In genomic region chr11:78156081-78156844, GRCh38 we compare ENCODE assay signal across 1 cellular context.
A peak's percentile ranks its signal among the peaks of the same experiment; 100 is the strongest.
TF ChIP-seq lines count a peak whose summit lies in the region.

No MANE protein-coding gene starts in this region.

TF ChIP-seq in HepG2, 621 proteins besides CTCF, POLR2A, EP300 and RAD21 (continued from another document and continues in another):
- TF ChIP-seq, protein P1, sequence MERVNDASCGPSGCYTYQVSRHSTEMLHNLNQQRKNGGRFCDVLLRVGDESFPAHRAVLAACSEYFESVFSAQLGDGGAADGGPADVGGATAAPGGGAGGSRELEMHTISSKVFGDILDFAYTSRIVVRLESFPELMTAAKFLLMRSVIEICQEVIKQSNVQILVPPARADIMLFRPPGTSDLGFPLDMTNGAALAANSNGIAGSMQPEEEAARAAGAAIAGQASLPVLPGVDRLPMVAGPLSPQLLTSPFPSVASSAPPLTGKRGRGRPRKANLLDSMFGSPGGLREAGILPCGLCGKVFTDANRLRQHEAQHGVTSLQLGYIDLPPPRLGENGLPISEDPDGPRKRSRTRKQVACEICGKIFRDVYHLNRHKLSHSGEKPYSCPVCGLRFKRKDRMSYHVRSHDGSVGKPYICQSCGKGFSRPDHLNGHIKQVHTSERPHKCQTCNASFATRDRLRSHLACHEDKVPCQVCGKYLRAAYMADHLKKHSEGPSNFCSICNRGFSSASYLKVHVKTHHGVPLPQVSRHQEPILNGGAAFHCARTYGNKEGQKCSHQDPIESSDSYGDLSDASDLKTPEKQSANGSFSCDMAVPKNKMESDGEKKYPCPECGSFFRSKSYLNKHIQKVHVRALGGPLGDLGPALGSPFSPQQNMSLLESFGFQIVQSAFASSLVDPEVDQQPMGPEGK (CRISPR knock-in tag; IDR thresholded peaks at IDR 0.05): peak; percentile 62; the same call in 1 of the 2 replicates
- TF ChIP-seq, protein P2, sequence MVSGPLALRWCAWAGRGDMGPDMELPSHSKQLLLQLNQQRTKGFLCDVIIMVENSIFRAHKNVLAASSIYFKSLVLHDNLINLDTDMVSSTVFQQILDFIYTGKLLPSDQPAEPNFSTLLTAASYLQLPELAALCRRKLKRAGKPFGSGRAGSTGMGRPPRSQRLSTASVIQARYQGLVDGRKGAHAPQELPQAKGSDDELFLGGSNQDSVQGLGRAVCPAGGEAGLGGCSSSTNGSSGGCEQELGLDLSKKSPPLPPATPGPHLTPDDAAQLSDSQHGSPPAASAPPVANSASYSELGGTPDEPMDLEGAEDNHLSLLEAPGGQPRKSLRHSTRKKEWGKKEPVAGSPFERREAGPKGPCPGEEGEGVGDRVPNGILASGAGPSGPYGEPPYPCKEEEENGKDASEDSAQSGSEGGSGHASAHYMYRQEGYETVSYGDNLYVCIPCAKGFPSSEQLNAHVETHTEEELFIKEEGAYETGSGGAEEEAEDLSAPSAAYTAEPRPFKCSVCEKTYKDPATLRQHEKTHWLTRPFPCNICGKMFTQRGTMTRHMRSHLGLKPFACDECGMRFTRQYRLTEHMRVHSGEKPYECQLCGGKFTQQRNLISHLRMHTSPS (CRISPR knock-in tag; IDR thresholded peaks at IDR 0.05; ENCODE audit: low read depth): peak; percentile 83
- TF ChIP-seq, protein P3, sequence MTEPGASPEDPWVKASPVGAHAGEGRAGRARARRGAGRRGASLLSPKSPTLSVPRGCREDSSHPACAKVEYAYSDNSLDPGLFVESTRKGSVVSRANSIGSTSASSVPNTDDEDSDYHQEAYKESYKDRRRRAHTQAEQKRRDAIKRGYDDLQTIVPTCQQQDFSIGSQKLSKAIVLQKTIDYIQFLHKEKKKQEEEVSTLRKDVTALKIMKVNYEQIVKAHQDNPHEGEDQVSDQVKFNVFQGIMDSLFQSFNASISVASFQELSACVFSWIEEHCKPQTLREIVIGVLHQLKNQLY (CRISPR knock-in tag; IDR thresholded peaks at IDR 0.05): peak; percentile 92
- TF ChIP-seq IKZF4 (CRISPR knock-in tag; IDR thresholded peaks at IDR 0.05; ENCODE audit: borderline replicate concordance, low read depth, not compliant biosample characterization): no peak
- 0 out of 2 replicates have a peak, but pooled peaks have one; percentile 37 for TF ChIP-seq ZNF761 (CRISPR knock-in tag; conservative IDR thresholded peaks at IDR 0.05)
- TF ChIP-seq FOXJ3 (CRISPR knock-in tag; IDR thresholded peaks at IDR 0.05; ENCODE audit: borderline replicate concordance): peak; percentile 88
- no peak for TF ChIP-seq DR1 (CRISPR knock-in tag; IDR thresholded peaks at IDR 0.05)
- TF ChIP-seq, protein P4, sequence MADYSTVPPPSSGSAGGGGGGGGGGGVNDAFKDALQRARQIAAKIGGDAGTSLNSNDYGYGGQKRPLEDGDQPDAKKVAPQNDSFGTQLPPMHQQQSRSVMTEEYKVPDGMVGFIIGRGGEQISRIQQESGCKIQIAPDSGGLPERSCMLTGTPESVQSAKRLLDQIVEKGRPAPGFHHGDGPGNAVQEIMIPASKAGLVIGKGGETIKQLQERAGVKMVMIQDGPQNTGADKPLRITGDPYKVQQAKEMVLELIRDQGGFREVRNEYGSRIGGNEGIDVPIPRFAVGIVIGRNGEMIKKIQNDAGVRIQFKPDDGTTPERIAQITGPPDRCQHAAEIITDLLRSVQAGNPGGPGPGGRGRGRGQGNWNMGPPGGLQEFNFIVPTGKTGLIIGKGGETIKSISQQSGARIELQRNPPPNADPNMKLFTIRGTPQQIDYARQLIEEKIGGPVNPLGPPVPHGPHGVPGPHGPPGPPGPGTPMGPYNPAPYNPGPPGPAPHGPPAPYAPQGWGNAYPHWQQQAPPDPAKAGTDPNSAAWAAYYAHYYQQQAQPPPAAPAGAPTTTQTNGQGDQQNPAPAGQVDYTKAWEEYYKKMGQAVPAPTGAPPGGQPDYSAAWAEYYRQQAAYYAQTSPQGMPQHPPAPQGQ (CRISPR knock-in tag; IDR thresholded peaks at IDR 0.05; ENCODE audit: borderline replicate concordance): no peak
- TF ChIP-seq RCOR2 (CRISPR knock-in tag; IDR thresholded peaks at IDR 0.05): peak; percentile 99
- TF ChIP-seq NFE2L2 (IDR thresholded peaks at IDR 0.05; ENCODE audit: low read length): peak; percentile 71
- TF ChIP-seq ZSCAN25 (CRISPR knock-in tag; IDR thresholded peaks at IDR 0.05): 0 out of 2 replicates have a peak, but pooled peaks have one; percentile 42
- TF ChIP-seq ZNF256 (CRISPR knock-in tag; conservative IDR thresholded peaks at IDR 0.05): no peak
- peak; percentile 65; the same call in 1 of the 2 replicates for TF ChIP-seq ZNF232 (CRISPR knock-in tag; IDR thresholded peaks at IDR 0.05; ENCODE audit: borderline replicate concordance)
- no peak for TF ChIP-seq KMT2B (CRISPR knock-in tag; IDR thresholded peaks at IDR 0.05)
- TF ChIP-seq, protein P5, sequence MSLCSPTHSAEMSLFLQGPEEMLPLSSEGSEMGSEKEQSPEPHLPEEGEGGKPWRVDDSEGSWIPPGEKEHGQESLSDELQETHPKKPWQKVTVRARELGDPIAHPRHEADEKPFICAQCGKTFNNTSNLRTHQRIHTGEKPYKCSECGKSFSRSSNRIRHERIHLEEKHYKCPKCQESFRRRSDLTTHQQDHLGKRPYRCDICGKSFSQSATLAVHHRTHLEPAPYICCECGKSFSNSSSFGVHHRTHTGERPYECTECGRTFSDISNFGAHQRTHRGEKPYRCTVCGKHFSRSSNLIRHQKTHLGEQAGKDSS (CRISPR knock-in tag; IDR thresholded peaks at IDR 0.05; ENCODE audit: borderline replicate concordance, low read depth): peak; percentile 61; the same call in 1 of the 2 replicates
- peak; percentile 82; the same call in 1 of the 2 replicates for TF ChIP-seq HIVEP1 (CRISPR knock-in tag; IDR thresholded peaks at IDR 0.05)
- TF ChIP-seq REL (CRISPR knock-in tag; conservative IDR thresholded peaks at IDR 0.05): no peak
- peak; percentile 66 for TF ChIP-seq ZEB1 (IDR thresholded peaks at IDR 0.05; ENCODE audit: insufficient replicate concordance, low read depth)
- peak; percentile 10 for TF ChIP-seq YY1 (IDR thresholded peaks at IDR 0.05; ENCODE audit: insufficient read depth, insufficient replicate concordance, low read depth, low read length)
- no peak for TF ChIP-seq LRRFIP1 (CRISPR knock-in tag; conservative IDR thresholded peaks at IDR 0.05)
- 0 out of 2 replicates have a peak, but pooled peaks have one; percentile 37 for TF ChIP-seq CEBPG (CRISPR knock-in tag; IDR thresholded peaks at IDR 0.05)
- no peak for TF ChIP-seq ZBTB3 (CRISPR knock-in tag; IDR thresholded peaks at IDR 0.05; ENCODE audit: borderline replicate concordance, low read depth)
- peak; percentile 29; the same call in 1 of the 2 replicates for TF ChIP-seq CBX5 (CRISPR knock-in tag; IDR thresholded peaks at IDR 0.05; ENCODE audit: borderline replicate concordance)
- TF ChIP-seq HNF4G (IDR thresholded peaks at IDR 0.05; ENCODE audit: borderline replicate concordance, low read depth, low read length): peak; percentile 87
- TF ChIP-seq HNF4G (CRISPR knock-in tag; IDR thresholded peaks at IDR 0.05; ENCODE audit: borderline replicate concordance, low read depth): peak; percentile 51; the same call in 1 of the 2 replicates
- TF ChIP-seq HNRNPL (IDR thresholded peaks at IDR 0.05; ENCODE audit: low read depth, low read length): no peak
- TF ChIP-seq ZNF850 (CRISPR knock-in tag; conservative IDR thresholded peaks at IDR 0.05): no peak
- TF ChIP-seq ZKSCAN1 (IDR thresholded peaks at IDR 0.05; ENCODE audit: low read length): no peak
- TF ChIP-seq TFDP2 (CRISPR knock-in tag; IDR thresholded peaks at IDR 0.05): peak; percentile 39; the same call in 1 of the 2 replicates
- TF ChIP-seq ZNF317 (CRISPR knock-in tag; IDR thresholded peaks at IDR 0.05): peak; percentile 84
- TF ChIP-seq ZNF746 (CRISPR knock-in tag; IDR thresholded peaks at IDR 0.05): no peak; the same call in 1 of the 2 replicates
- TF ChIP-seq FOXK1 (CRISPR knock-in tag; IDR thresholded peaks at IDR 0.05; ENCODE audit: borderline replicate concordance, low read depth): peak; percentile 88; the same call in 1 of the 2 replicates
- TF ChIP-seq ZNF792 (CRISPR knock-in tag; IDR thresholded peaks at IDR 0.05): 0 out of 2 replicates have a peak, but pooled peaks have one; percentile 39
- TF ChIP-seq SALL2 (CRISPR knock-in tag; IDR thresholded peaks at IDR 0.05): 0 out of 2 replicates have a peak, but pooled peaks have one; percentile 5
- TF ChIP-seq, protein P6, sequence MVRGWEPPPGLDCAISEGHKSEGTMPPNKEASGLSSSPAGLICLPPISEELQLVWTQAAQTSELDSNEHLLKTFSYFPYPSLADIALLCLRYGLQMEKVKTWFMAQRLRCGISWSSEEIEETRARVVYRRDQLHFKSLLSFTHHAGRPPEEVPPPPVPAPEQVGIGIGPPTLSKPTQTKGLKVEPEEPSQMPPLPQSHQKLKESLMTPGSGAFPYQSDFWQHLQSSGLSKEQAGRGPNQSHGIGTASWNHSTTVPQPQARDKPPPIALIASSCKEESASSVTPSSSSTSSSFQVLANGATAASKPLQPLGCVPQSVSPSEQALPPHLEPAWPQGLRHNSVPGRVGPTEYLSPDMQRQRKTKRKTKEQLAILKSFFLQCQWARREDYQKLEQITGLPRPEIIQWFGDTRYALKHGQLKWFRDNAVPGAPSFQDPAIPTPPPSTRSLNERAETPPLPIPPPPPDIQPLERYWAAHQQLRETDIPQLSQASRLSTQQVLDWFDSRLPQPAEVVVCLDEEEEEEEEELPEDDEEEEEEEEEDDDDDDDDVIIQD (CRISPR knock-in tag; IDR thresholded peaks at IDR 0.05; ENCODE audit: low read depth): peak; percentile 78; the same call in 1 of the 2 replicates
- TF ChIP-seq DPF2 (CRISPR knock-in tag; IDR thresholded peaks at IDR 0.05; ENCODE audit: borderline replicate concordance, low read depth): peak; percentile 81
- TF ChIP-seq CREB1 (IDR thresholded peaks at IDR 0.05): no peak
- TF ChIP-seq CREB1 (CRISPR knock-in tag; IDR thresholded peaks at IDR 0.05): peak; percentile 77
- TF ChIP-seq BHLHE40 (IDR thresholded peaks at IDR 0.05; ENCODE audit: low read length): 0 out of 2 replicates have a peak, but pooled peaks have one; percentile 40
- no peak for TF ChIP-seq ZSCAN5A (CRISPR knock-in tag; IDR thresholded peaks at IDR 0.05; ENCODE audit: borderline replicate concordance)
- peak; percentile 31; the same call in 1 of the 2 replicates for TF ChIP-seq STAG1 (CRISPR knock-in tag; IDR thresholded peaks at IDR 0.05)
- TF ChIP-seq, protein P7, sequence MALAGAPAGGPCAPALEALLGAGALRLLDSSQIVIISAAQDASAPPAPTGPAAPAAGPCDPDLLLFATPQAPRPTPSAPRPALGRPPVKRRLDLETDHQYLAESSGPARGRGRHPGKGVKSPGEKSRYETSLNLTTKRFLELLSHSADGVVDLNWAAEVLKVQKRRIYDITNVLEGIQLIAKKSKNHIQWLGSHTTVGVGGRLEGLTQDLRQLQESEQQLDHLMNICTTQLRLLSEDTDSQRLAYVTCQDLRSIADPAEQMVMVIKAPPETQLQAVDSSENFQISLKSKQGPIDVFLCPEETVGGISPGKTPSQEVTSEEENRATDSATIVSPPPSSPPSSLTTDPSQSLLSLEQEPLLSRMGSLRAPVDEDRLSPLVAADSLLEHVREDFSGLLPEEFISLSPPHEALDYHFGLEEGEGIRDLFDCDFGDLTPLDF (CRISPR knock-in tag; IDR thresholded peaks at IDR 0.05): 0 out of 2 replicates have a peak, but pooled peaks have one; percentile 36
- TF ChIP-seq ZBTB42 (CRISPR knock-in tag; IDR thresholded peaks at IDR 0.05): no peak
- no peak for TF ChIP-seq ZNF557 (CRISPR knock-in tag; IDR thresholded peaks at IDR 0.05)
